In the genomic region with DNA sequence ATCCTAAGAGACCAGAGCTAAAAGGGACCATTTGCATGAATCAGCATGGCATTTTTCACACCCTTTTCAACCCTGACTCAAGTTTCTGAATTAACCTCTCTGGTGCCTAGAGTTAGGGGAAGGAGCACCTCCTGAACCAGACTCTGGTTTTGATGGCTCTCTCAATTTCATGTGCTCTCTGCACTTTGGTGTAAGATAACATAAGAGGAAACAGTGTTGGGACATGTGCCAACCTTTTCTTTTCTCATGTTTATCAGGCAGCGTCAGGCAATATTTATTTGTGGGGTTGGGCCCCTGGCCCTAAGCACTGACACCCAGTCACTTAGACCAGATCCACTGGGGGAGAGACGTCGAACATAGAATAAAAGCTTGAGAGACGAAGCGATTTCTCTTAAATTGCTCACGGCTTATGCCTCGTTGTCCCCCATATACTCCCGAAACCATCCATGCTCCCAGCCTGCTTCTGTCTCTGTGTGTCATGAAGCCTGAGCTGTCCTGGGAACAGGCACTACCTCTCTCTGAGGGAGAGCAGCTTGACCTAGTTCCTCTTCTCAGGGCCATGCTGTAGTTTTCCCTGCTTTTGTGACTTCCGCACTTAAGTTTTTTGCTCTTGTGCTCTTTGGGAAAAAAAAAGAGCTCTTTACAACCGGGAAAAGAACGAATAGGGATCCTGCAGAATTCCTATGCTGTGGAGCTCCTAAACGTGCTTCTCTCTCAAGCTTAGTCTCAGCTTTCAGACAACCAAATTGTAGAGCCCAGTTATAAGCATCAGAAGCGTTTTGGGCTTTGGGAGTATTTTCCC, we compare ENCODE assay signal across 1 cellular context.
TF ChIP-seq lines count a peak whose summit lies in the region.

No MANE protein-coding gene starts in this region.

TF ChIP-seq in K562, 482 proteins besides CTCF, POLR2A, EP300 and RAD21 (continued from another document and continues in another):
- TF ChIP-seq, protein P1, sequence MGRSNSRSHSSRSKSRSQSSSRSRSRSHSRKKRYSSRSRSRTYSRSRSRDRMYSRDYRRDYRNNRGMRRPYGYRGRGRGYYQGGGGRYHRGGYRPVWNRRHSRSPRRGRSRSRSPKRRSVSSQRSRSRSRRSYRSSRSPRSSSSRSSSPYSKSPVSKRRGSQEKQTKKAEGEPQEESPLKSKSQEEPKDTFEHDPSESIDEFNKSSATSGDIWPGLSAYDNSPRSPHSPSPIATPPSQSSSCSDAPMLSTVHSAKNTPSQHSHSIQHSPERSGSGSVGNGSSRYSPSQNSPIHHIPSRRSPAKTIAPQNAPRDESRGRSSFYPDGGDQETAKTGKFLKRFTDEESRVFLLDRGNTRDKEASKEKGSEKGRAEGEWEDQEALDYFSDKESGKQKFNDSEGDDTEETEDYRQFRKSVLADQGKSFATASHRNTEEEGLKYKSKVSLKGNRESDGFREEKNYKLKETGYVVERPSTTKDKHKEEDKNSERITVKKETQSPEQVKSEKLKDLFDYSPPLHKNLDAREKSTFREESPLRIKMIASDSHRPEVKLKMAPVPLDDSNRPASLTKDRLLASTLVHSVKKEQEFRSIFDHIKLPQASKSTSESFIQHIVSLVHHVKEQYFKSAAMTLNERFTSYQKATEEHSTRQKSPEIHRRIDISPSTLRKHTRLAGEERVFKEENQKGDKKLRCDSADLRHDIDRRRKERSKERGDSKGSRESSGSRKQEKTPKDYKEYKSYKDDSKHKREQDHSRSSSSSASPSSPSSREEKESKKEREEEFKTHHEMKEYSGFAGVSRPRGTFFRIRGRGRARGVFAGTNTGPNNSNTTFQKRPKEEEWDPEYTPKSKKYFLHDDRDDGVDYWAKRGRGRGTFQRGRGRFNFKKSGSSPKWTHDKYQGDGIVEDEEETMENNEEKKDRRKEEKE (IDR thresholded peaks at IDR 0.05; ENCODE audit: borderline replicate concordance in 1 of 2, control insufficient read depth in 1 of 2, low read depth in 2 of 2, low read length in 1 of 2): no peak
- TF ChIP-seq STAT5B (CRISPR knock-in tag; IDR thresholded peaks at IDR 0.05) (no peak), NFIC (IDR thresholded peaks at IDR 0.05) (peak; percentile 93), SRF (CRISPR knock-in tag; IDR thresholded peaks at IDR 0.05) (no peak), FOSL1 (tag; conservative IDR thresholded peaks at IDR 0.05) (no peak), GABPB1 (CRISPR knock-in tag; IDR thresholded peaks at IDR 0.05) (no peak; the same call in 1 of the 2 replicates), XRCC4 (IDR thresholded peaks at IDR 0.05; ENCODE audit: extremely low read depth, insufficient read depth, insufficient read length) (no peak), XRCC3 (IDR thresholded peaks at IDR 0.05) (no peak), CC2D1A (IDR thresholded peaks at IDR 0.05) (no peak), ZNF175 (CRISPR knock-in tag; IDR thresholded peaks at IDR 0.05; ENCODE audit: low read depth) (peak; percentile 75), RFX1 (IDR thresholded peaks at IDR 0.05) (no peak), NR2C2 (CRISPR knock-in tag; IDR thresholded peaks at IDR 0.05) (no peak), NR2C2 (tag; IDR thresholded peaks at IDR 0.05) (0 out of 2 replicates have a peak, but pooled peaks have one; percentile 37), TGIF2 (CRISPR knock-in tag; IDR thresholded peaks at IDR 0.05) (no peak), MEIS2 (IDR thresholded peaks at IDR 0.05; ENCODE audit: partially characterized antibody) (peak; percentile 50), SETDB1 (IDR thresholded peaks at IDR 0.05; ENCODE audit: low read length) (no peak), CTBP1 (IDR thresholded peaks at IDR 0.05; ENCODE audit: borderline replicate concordance) (0 out of 2 replicates have a peak, but pooled peaks have one; percentile 12), RBM17 (IDR thresholded peaks at IDR 0.05; ENCODE audit: borderline replicate concordance, low read depth, low read length) (no peak), KAT8 (IDR thresholded peaks at IDR 0.05; ENCODE audit: low read depth) (no peak), MTA3 (IDR thresholded peaks at IDR 0.05; ENCODE audit: borderline replicate concordance) (0 out of 2 replicates have a peak, but pooled peaks have one; percentile 31), SLC30A9 (CRISPR knock-in tag; IDR thresholded peaks at IDR 0.05) (no peak), RAD51 (IDR thresholded peaks at IDR 0.05; ENCODE audit: borderline replicate concordance, low read depth) (no peak), ZNF134 (CRISPR knock-in tag; conservative IDR thresholded peaks at IDR 0.05) (no peak), NR2F6 (CRISPR knock-in tag; IDR thresholded peaks at IDR 0.05) (no peak), GTF2E2 (tag; IDR thresholded peaks at IDR 0.05) (no peak), EZH2 (IDR thresholded peaks at IDR 0.05; ENCODE audit: borderline replicate concordance, low read depth, low read length) (no peak), EP400 (IDR thresholded peaks at IDR 0.05) (peak; percentile 51), ZNF644 (tag; IDR thresholded peaks at IDR 0.05; ENCODE audit: low read depth) (no peak), NR4A1 (CRISPR knock-in tag; IDR thresholded peaks at IDR 0.05) (no peak), NR4A1 (tag; IDR thresholded peaks at IDR 0.05) (0 out of 2 replicates have a peak, but pooled peaks have one; percentile 36)
- TF ChIP-seq, protein P2, sequence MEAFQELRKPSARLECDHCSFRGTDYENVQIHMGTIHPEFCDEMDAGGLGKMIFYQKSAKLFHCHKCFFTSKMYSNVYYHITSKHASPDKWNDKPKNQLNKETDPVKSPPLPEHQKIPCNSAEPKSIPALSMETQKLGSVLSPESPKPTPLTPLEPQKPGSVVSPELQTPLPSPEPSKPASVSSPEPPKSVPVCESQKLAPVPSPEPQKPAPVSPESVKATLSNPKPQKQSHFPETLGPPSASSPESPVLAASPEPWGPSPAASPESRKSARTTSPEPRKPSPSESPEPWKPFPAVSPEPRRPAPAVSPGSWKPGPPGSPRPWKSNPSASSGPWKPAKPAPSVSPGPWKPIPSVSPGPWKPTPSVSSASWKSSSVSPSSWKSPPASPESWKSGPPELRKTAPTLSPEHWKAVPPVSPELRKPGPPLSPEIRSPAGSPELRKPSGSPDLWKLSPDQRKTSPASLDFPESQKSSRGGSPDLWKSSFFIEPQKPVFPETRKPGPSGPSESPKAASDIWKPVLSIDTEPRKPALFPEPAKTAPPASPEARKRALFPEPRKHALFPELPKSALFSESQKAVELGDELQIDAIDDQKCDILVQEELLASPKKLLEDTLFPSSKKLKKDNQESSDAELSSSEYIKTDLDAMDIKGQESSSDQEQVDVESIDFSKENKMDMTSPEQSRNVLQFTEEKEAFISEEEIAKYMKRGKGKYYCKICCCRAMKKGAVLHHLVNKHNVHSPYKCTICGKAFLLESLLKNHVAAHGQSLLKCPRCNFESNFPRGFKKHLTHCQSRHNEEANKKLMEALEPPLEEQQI (IDR thresholded peaks at IDR 0.05): no peak
- TF ChIP-seq, protein P3, sequence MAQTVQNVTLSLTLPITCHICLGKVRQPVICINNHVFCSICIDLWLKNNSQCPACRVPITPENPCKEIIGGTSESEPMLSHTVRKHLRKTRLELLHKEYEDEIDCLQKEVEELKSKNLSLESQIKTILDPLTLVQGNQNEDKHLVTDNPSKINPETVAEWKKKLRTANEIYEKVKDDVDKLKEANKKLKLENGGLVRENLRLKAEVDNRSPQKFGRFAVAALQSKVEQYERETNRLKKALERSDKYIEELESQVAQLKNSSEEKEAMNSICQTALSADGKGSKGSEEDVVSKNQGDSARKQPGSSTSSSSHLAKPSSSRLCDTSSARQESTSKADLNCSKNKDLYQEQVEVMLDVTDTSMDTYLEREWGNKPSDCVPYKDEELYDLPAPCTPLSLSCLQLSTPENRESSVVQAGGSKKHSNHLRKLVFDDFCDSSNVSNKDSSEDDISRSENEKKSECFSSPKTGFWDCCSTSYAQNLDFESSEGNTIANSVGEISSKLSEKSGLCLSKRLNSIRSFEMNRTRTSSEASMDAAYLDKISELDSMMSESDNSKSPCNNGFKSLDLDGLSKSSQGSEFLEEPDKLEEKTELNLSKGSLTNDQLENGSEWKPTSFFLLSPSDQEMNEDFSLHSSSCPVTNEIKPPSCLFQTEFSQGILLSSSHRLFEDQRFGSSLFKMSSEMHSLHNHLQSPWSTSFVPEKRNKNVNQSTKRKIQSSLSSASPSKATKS (CRISPR knock-in tag; IDR thresholded peaks at IDR 0.05): no peak
- TF ChIP-seq, protein P4, sequence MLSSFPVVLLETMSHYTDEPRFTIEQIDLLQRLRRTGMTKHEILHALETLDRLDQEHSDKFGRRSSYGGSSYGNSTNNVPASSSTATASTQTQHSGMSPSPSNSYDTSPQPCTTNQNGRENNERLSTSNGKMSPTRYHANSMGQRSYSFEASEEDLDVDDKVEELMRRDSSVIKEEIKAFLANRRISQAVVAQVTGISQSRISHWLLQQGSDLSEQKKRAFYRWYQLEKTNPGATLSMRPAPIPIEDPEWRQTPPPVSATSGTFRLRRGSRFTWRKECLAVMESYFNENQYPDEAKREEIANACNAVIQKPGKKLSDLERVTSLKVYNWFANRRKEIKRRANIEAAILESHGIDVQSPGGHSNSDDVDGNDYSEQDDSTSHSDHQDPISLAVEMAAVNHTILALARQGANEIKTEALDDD (IDR thresholded peaks at IDR 0.05): no peak
- TF ChIP-seq, protein P5, sequence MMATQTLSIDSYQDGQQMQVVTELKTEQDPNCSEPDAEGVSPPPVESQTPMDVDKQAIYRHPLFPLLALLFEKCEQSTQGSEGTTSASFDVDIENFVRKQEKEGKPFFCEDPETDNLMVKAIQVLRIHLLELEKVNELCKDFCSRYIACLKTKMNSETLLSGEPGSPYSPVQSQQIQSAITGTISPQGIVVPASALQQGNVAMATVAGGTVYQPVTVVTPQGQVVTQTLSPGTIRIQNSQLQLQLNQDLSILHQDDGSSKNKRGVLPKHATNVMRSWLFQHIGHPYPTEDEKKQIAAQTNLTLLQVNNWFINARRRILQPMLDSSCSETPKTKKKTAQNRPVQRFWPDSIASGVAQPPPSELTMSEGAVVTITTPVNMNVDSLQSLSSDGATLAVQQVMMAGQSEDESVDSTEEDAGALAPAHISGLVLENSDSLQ (IDR thresholded peaks at IDR 0.05): peak; percentile 33; the same call in 1 of the 2 replicates
- TF ChIP-seq, protein P6, sequence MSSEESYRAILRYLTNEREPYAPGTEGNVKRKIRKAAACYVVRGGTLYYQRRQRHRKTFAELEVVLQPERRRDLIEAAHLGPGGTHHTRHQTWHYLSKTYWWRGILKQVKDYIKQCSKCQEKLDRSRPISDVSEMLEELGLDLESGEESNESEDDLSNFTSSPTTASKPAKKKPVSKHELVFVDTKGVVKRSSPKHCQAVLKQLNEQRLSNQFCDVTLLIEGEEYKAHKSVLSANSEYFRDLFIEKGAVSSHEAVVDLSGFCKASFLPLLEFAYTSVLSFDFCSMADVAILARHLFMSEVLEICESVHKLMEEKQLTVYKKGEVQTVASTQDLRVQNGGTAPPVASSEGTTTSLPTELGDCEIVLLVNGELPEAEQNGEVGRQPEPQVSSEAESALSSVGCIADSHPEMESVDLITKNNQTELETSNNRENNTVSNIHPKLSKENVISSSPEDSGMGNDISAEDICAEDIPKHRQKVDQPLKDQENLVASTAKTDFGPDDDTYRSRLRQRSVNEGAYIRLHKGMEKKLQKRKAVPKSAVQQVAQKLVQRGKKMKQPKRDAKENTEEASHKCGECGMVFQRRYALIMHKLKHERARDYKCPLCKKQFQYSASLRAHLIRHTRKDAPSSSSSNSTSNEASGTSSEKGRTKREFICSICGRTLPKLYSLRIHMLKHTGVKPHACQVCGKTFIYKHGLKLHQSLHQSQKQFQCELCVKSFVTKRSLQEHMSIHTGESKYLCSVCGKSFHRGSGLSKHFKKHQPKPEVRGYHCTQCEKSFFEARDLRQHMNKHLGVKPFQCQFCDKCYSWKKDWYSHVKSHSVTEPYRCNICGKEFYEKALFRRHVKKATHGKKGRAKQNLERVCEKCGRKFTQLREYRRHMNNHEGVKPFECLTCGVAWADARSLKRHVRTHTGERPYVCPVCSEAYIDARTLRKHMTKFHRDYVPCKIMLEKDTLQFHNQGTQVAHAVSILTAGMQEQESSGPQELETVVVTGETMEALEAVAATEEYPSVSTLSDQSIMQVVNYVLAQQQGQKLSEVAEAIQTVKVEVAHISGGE (CRISPR knock-in tag; IDR thresholded peaks at IDR 0.05): peak in 1 of 3 experiments; percentile 59; a peak in 2 of 6 replicates
- TF ChIP-seq, protein P7, sequence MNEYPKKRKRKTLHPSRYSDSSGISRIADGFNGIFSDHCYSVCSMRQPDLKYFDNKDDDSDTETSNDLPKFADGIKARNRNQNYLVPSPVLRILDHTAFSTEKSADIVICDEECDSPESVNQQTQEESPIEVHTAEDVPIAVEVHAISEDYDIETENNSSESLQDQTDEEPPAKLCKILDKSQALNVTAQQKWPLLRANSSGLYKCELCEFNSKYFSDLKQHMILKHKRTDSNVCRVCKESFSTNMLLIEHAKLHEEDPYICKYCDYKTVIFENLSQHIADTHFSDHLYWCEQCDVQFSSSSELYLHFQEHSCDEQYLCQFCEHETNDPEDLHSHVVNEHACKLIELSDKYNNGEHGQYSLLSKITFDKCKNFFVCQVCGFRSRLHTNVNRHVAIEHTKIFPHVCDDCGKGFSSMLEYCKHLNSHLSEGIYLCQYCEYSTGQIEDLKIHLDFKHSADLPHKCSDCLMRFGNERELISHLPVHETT (CRISPR knock-in tag; conservative IDR thresholded peaks at IDR 0.05 in 1 of 2, IDR thresholded peaks at IDR 0.05 in 1 of 2): peak in 1 of 2 experiments; percentile 22; a peak in 1 of 4 replicates
- TF ChIP-seq, protein P8, sequence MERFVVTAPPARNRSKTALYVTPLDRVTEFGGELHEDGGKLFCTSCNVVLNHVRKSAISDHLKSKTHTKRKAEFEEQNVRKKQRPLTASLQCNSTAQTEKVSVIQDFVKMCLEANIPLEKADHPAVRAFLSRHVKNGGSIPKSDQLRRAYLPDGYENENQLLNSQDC (CRISPR knock-in tag; IDR thresholded peaks at IDR 0.05): no peak
- TF ChIP-seq, protein P9, sequence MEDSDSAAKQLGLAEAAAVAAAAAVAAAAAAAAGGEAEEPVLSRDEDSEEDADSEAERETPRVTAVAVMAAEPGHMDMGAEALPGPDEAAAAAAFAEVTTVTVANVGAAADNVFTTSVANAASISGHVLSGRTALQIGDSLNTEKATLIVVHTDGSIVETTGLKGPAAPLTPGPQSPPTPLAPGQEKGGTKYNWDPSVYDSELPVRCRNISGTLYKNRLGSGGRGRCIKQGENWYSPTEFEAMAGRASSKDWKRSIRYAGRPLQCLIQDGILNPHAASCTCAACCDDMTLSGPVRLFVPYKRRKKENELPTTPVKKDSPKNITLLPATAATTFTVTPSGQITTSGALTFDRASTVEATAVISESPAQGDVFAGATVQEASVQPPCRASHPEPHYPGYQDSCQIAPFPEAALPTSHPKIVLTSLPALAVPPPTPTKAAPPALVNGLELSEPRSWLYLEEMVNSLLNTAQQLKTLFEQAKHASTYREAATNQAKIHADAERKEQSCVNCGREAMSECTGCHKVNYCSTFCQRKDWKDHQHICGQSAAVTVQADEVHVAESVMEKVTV (CRISPR knock-in tag; IDR thresholded peaks at IDR 0.05): no peak
- TF ChIP-seq, protein P10, sequence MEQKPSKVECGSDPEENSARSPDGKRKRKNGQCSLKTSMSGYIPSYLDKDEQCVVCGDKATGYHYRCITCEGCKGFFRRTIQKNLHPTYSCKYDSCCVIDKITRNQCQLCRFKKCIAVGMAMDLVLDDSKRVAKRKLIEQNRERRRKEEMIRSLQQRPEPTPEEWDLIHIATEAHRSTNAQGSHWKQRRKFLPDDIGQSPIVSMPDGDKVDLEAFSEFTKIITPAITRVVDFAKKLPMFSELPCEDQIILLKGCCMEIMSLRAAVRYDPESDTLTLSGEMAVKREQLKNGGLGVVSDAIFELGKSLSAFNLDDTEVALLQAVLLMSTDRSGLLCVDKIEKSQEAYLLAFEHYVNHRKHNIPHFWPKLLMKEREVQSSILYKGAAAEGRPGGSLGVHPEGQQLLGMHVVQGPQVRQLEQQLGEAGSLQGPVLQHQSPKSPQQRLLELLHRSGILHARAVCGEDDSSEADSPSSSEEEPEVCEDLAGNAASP (IDR thresholded peaks at IDR 0.05): no peak
- TF ChIP-seq, protein P11, sequence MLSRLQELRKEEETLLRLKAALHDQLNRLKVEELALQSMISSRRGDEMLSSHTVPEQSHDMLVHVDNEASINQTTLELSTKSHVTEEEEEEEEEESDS (CRISPR knock-in tag; IDR thresholded peaks at IDR 0.05): no peak
